Comparison of ENCODE assay signal across 17 cellular contexts in genomic region chr1:238239343-238239742, GRCh38.
DNase-seq lines count a peak whose midpoint lies in the region; ATAC-seq, FAIRE-seq and TF ChIP-seq lines count a peak whose summit lies in the region.
"Had no signal": no experiment of that assay in that cellular context is flagged by ENCODE, and none has a peak within 500 bp of the region (broad histone marks: within the 10 kb centered on the region; RNA-seq: fewer than 3 reads in every experiment).

No MANE protein-coding gene starts in this region.

- POLR2A ChIA-PET in GM12878 (lab: Charles Lee), result interaction anchor here (0.6 kb wide), 1 partner anchor 461 kb away, joined by 3 read pairs; no protein-coding TSS in a partner anchor

- no peak overlapping the region for H3K4me2 ChIP-seq in GM12878 (ENCODE audit: control insufficient read depth, insufficient read depth)
- H3K4me2 ChIP-seq: BLaER1 treated with 17β-estradiol and CSF1 and Interleukin-3, amounts not matched to agents 10 nM and 100 nM had no signal

- no peak overlapping the region for H3K9ac ChIP-seq in GM12878 (ENCODE audit: control insufficient read depth, insufficient read depth, low read length)
- H3K9ac ChIP-seq: BLaER1 treated with 17β-estradiol and CSF1 and Interleukin-3, amounts not matched to agents 10 nM and 100 nM had no signal

- no peak overlapping the region for H2AFZ ChIP-seq in GM12878 (ENCODE audit: control insufficient read depth, low read depth, low read length)

- no peak for TF ChIP-seq EP300 in GM12878 (IDR thresholded peaks at IDR 0.05; ENCODE audit: borderline replicate concordance in 1 of 2, control insufficient read depth in 1 of 2, low read depth in 2 of 2, low read length in 2 of 2)

- TF ChIP-seq CTCF in D721Med (IDR thresholded peaks at IDR 0.05; ENCODE audit: insufficient read depth, missing control alignments) (no peak), GM12878 (IDR thresholded peaks at IDR 0.05 in 2 of 3, conservative IDR thresholded peaks at IDR 0.05 in 1 of 3; ENCODE audit: control insufficient read depth in 2 of 3, extremely low read depth in 1 of 3, insufficient read depth in 1 of 3, low read depth in 3 of 3, low read length in 3 of 3) (no peak)

- H3K27ac ChIP-seq in GM12878 (ENCODE audit: control insufficient read depth, insufficient read depth), result no peak overlapping the region
- H3K27ac ChIP-seq: BLaER1 treated with 17β-estradiol and CSF1 and Interleukin-3, amounts not matched to agents 10 nM and 100 nM; C4-2B had no signal

- in situ Hi-C loops in GM12878 (cut with MboI), result no loop called here

- no peaks in the 10 kb centered on the region for H3K27me3 ChIP-seq in GM12878 (replicated peaks in 1 of 2; ENCODE audit: control insufficient read depth in 2 of 2, insufficient read depth in 2 of 2, low read length in 1 of 2)
- H3K27me3 ChIP-seq: BLaER1 treated with 17β-estradiol and CSF1 and Interleukin-3, amounts not matched to agents 10 nM and 100 nM had no signal

- peak; percentile 79 for ATAC-seq in GM12878
- ATAC-seq: CD8-positive, alpha-beta T cell had no signal

- H3K79me2 ChIP-seq in GM12878 (ENCODE audit: control insufficient read depth, insufficient read depth, low read length), result no peaks in the 10 kb centered on the region

- SMC1A ChIA-PET in GM12878 (lab: Charles Lee; ENCODE audit: uncharacterized antibody, unreplicated experiment), result interaction anchor here (0.5 to 2.8 kb wide), 3 partner anchors 8 to 755 kb away, joined by 3 to 8 read pairs (median 3); no protein-coding TSS in a partner anchor

- H3K4me3 ChIP-seq in GM12878, result no peak overlapping the region
- H3K4me3 ChIP-seq: BLaER1 treated with 17β-estradiol and CSF1 and Interleukin-3, amounts not matched to agents 10 nM and 100 nM had no signal

- intact Hi-C loops in GM12878 (cut with micrococcal nuclease; ENCODE audit: unreplicated experiment), result no loop called here

- BruUV-seq in GM12878 (replicated peaks; lab: Mats Ljungman, UMichigan), result no TSS peak

- CTCF ChIA-PET in GM12878 (lab: Yijun Ruan, JAX), result interaction anchor here (0.9 to 3.5 kb wide), 5 partner anchors 11 to 380 kb away, joined by 3 to 18 read pairs (median 5); no protein-coding TSS in a partner anchor

- H3K9me3 ChIP-seq in GM12878 (replicated peaks; ENCODE audit: control insufficient read depth, insufficient read depth, low read length), result no peaks in the 10 kb centered on the region

- no peaks in the 10 kb centered on the region for H4K20me1 ChIP-seq in GM12878 (ENCODE audit: control insufficient read depth, insufficient read depth)
- H4K20me1 ChIP-seq: BLaER1 treated with 17β-estradiol and CSF1 and Interleukin-3, amounts not matched to agents 10 nM and 100 nM had no signal

- TF ChIP-seq RAD21 in GM12878 (IDR thresholded peaks at IDR 0.05; ENCODE audit: insufficient read depth, low read depth, low read length), result no peak

- no peaks in the 10 kb centered on the region for H3K4me1 ChIP-seq in GM12878 (ENCODE audit: control insufficient read depth, insufficient read depth, low read length)

- peak; percentile 60 for FAIRE-seq in D721Med (lab: Jason Lieb, UNC)
- no peak for FAIRE-seq in GM12891 (lab: Jason Lieb, UNC)
- FAIRE-seq in GM12878 (lab: Jason Lieb, UNC), result no peak
- FAIRE-seq: A204.1, G401.6, GM12892, GM18507 had no signal

- TF ChIP-seq POLR2A in GM12891 (IDR thresholded peaks at IDR 0.05; ENCODE audit: low read depth, low read length) (no peak), GM12878 (IDR thresholded peaks at IDR 0.05; ENCODE audit: low read depth, low read length) (no peak)

- H3K36me3 ChIP-seq in GM12878 (ENCODE audit: control insufficient read depth in 2 of 2, insufficient read depth in 2 of 2, low read length in 1 of 2), result no peaks in the 10 kb centered on the region
- H3K36me3 ChIP-seq: BLaER1 treated with 17β-estradiol and CSF1 and Interleukin-3, amounts not matched to agents 10 nM and 100 nM had no signal

- RAD21 ChIA-PET in GM12878 (lab: Charles Lee; ENCODE audit: unreplicated experiment), result no interaction called here

- WGBS in GM12878 (ENCODE audit: insufficient coverage, insufficient replicate concordance, low lambda C conversion rate, missing lambda C conversion rate), result 21% methylated on average over 5 of the region's 5 CpGs

- DNase-seq in D721Med (ENCODE audit: insufficient read length, low spot score) (no peak), GM12891 (ENCODE audit: insufficient read length, low spot score) (no peak), GM12878 (ENCODE audit: low read depth, low spot score) (no peak), AG08395 (ENCODE audit: low spot score) (no peak), NCI-H146 (lab: John Stamatoyannopoulos, UW) (no peak)
- DNase-seq in activated effector memory CD4-positive, alpha-beta T cell treated with Interleukin-2 at 50 U/mL for 16 hours, result no peak
- DNase-seq: 8988T; CD4-positive, alpha-beta T cell; CD8-positive, alpha-beta T cell; DMS79 treated with DMSO at 0.1 percent for 48 hours; GF-D8 had no signal

TF ChIP-seq in GM12891, 5 proteins besides CTCF, POLR2A, EP300 and RAD21:
- TF ChIP-seq PAX5 (IDR thresholded peaks at IDR 0.05; ENCODE audit: insufficient read depth, low read length, severe bottlenecking) (no peak), SPI1 (IDR thresholded peaks at IDR 0.05; ENCODE audit: low read depth, low read length) (peak; percentile 50; the same call in 1 of the 2 replicates), POLR2AphosphoS5 (IDR thresholded peaks at IDR 0.05; ENCODE audit: low read depth, low read length) (no peak)

TF ChIP-seq in GM12878, 131 proteins besides CTCF, POLR2A, EP300 and RAD21:
- TF ChIP-seq RB1 (IDR thresholded peaks at IDR 0.05; ENCODE audit: borderline replicate concordance) (no peak), CBX3 (IDR thresholded peaks at IDR 0.05; ENCODE audit: borderline replicate concordance, low read depth) (no peak), RUNX3 (IDR thresholded peaks at IDR 0.05; ENCODE audit: low read length) (peak; percentile 17; the same call in 1 of the 2 replicates), SPI1 (IDR thresholded peaks at IDR 0.05; ENCODE audit: borderline replicate concordance, insufficient read depth, low read depth, low read length) (peak; percentile 71), NR2F1 (conservative IDR thresholded peaks at IDR 0.05) (peak; percentile 81), PKNOX1 (IDR thresholded peaks at IDR 0.05) (0 out of 2 replicates have a peak, but pooled peaks have one; percentile 9), BCL11A (IDR thresholded peaks at IDR 0.05; ENCODE audit: low read depth, low read length) (peak; percentile 58; the same call in 1 of the 2 replicates), BHLHE40 (IDR thresholded peaks at IDR 0.05; ENCODE audit: borderline replicate concordance in 1 of 2, low read depth in 2 of 2, low read length in 1 of 2) (peak in 1 of 2 experiments; percentile 25; a peak in 1 of 4 replicates), PAX5 (IDR thresholded peaks at IDR 0.05; ENCODE audit: borderline replicate concordance, low read depth, low read length) (no peak), STAT3 (IDR thresholded peaks at IDR 0.05; ENCODE audit: low read depth, low read length) (no peak), ASH2L (IDR thresholded peaks at IDR 0.05; ENCODE audit: borderline replicate concordance, low read depth) (no peak)
TF ChIP-seq in GM12878: peak in this region for 6.
